In genomic region chr5:127072861-127073846, GRCh38 we compare ENCODE assay signal across 8 cellular contexts. TPM values are rescaled to one million over a fixed set of nuclear protein-coding genes. Genes with fewer than 3 reads are reported as not detected.
DNase-seq lines count a peak whose midpoint lies in the region; ATAC-seq and TF ChIP-seq lines count a peak whose summit lies in the region.

Gene C5orf63 (minus strand): TSS chr5:127073502. CDS start chr5:127058995, 14,507 bp downstream.

- TF ChIP-seq CTCF in PC-3 (conservative IDR thresholded peaks at IDR 0.05; ENCODE audit: low read depth, low read length) (no peak), foreskin fibroblast (IDR thresholded peaks at IDR 0.05; ENCODE audit: low read depth, low read length) (peak; percentile 5), psoas muscle (IDR thresholded peaks at IDR 0.05) (peak; percentile 52), uterus (IDR thresholded peaks at IDR 0.05) (peak in 2 of 4 experiments; percentile 31 to 53)

- H3F3A ChIP-seq in PC-3 (ENCODE audit: low read length, unreplicated experiment): no peaks in the 10 kb centered on the region

- H3K27ac ChIP-seq in PC-3 (ENCODE audit: low read length): no peak within 1 kb of the TSS
- H3K27ac ChIP-seq in psoas muscle: peak within 1 kb of the TSS; percentile 72
- peak within 1 kb of the TSS; percentile 38 to 63 for H3K27ac ChIP-seq in uterus

- 9 to 27% (median 14%) methylated on average over 56 of the region's 56 CpGs for WGBS in psoas muscle, 3 donors

- no peaks in the 10 kb centered on the region for H4K20me1 ChIP-seq in PC-3 (ENCODE audit: low read length)

- H3K9me3 Mint-ChIP-seq in activated T-helper 17 cell treated with anti-CD3 and anti-CD28 coated beads, Interleukin-2, amount 50 U/mL, for 72 hours: no peaks in the 10 kb centered on the region

- H3K9ac ChIP-seq in PC-3 (ENCODE audit: low read length): peak within 1 kb of the TSS; percentile 66

- H3K4me3 ChIP-seq in PC-3 (ENCODE audit: low read length) (peak within 1 kb of the TSS; percentile 73), foreskin fibroblast (ENCODE audit: low read depth in 1 of 2, low read length in 2 of 2) (peak within 1 kb of the TSS; percentile 64 to 67), psoas muscle (peak within 1 kb of the TSS; percentile 76), uterus (peak within 1 kb of the TSS; percentile 43 to 52)

- H3K27ac Mint-ChIP-seq in activated T-helper 17 cell treated with anti-CD3 and anti-CD28 coated beads, Interleukin-2, amount 50 U/mL, for 72 hours: peak within 1 kb of the TSS; percentile 81

- BruUV-seq in PC-3 (replicated peaks; lab: Mats Ljungman, UMichigan): TSS peak; percentile 81

- H2AFZ ChIP-seq in PC-3 (ENCODE audit: low read length): peak within 1 kb of the TSS; percentile 93

- peaks cover 19% of the 10 kb centered on the region for H3K36me3 Mint-ChIP-seq in activated T-helper 17 cell treated with anti-CD3 and anti-CD28 coated beads, Interleukin-2, amount 50 U/mL, for 72 hours (ENCODE audit: low read depth)

- no peaks in the 10 kb centered on the region for H3K9me2 ChIP-seq in PC-3 (replicated peaks; ENCODE audit: low read length)

- H3K4me2 ChIP-seq in PC-3 (ENCODE audit: low read length): peak within 1 kb of the TSS; percentile 70

- no peaks in the 10 kb centered on the region for H3K27me3 ChIP-seq in PC-3 (ENCODE audit: low read length)
- H3K27me3 ChIP-seq in psoas muscle (ENCODE audit: insufficient read depth in 3 of 3, low read length in 2 of 3): no peaks in the 10 kb centered on the region
- no peaks in the 10 kb centered on the region for H3K27me3 ChIP-seq in uterus

- DNase-seq in AG08396 (ENCODE audit: low spot score) (peak; percentile 43), PC-3 (peak; percentile 59), foreskin fibroblast (peak in 1 of 2 donors; percentile 58), psoas muscle (peak; percentile 73 to 84), uterus (peak; percentile 40 to 64)

- POLR2A ChIA-PET in PC-3 (lab: Charles Lee; ENCODE audit: unreplicated experiment): no interaction called here

- H3K4me1 ChIP-seq in PC-3 (ENCODE audit: insufficient read depth, low read length) (no peaks in the 10 kb centered on the region; the same call in 1 of the 2 replicates), psoas muscle (no peaks in the 10 kb centered on the region), uterus (no peaks in the 10 kb centered on the region)

- H3K36me3 ChIP-seq in PC-3 (ENCODE audit: low read depth, low read length) (no peaks in the 10 kb centered on the region), psoas muscle (ENCODE audit: insufficient read depth in 1 of 2, low read depth in 1 of 2) (peaks cover 0 to 13% of the 10 kb centered on the region in 2 donors), uterus (no peaks in the 10 kb centered on the region)

- TF ChIP-seq POLR2A in uterus (IDR thresholded peaks at IDR 0.05): peak in 1 of 2 donors; percentile 14

- CTCF ChIA-PET in PC-3 (lab: Charles Lee): no interaction called here

- H3K27me3 Mint-ChIP-seq in activated T-helper 17 cell treated with anti-CD3 and anti-CD28 coated beads, Interleukin-2, amount 50 U/mL, for 72 hours: no peaks in the 10 kb centered on the region

- H3K4me1 Mint-ChIP-seq in activated T-helper 17 cell treated with anti-CD3 and anti-CD28 coated beads, Interleukin-2, amount 50 U/mL, for 72 hours: peaks cover 6% of the 10 kb centered on the region

- intact Hi-C loops in PC-3 (cut with micrococcal nuclease) (loop anchor here (2.0 kb wide), 1 partner anchor 32 kb away; no protein-coding TSS in a partner anchor), psoas muscle (cut with DNase I) (loop anchor here (2.0 to 5.0 kb wide), 2 partner anchors 41 to 42 kb away; partner anchors contain the start of gene MARCHF3 (in 2 of the 2)), uterus (cut with DNase I; ENCODE audit: low total_unique reads) (no loop called here)

- H3K79me2 ChIP-seq in PC-3 (ENCODE audit: low read length): no peaks in the 10 kb centered on the region

- ATAC-seq in GM19035 (IDR thresholded peaks at IDR 0.05; ENCODE audit: unreplicated experiment) (peak; percentile 99), HG03159 (IDR thresholded peaks at IDR 0.05; ENCODE audit: unreplicated experiment) (peak; percentile 99), PC-3 (peak; percentile 90), psoas muscle (peak; percentile 97 to 99 (median 99))
- ATAC-seq in activated T-helper 17 cell treated with anti-CD3 and anti-CD28 coated beads, Interleukin-2, amount 50 U/mL, for 72 hours (replicated peaks): peak; percentile 97

- no peaks in the 10 kb centered on the region for H3K9me3 ChIP-seq in PC-3 (ENCODE audit: low read length)
- no peaks in the 10 kb centered on the region for H3K9me3 ChIP-seq in psoas muscle
- no peaks in the 10 kb centered on the region for H3K9me3 ChIP-seq in uterus

- peak within 1 kb of the TSS; percentile 80 for H3K4me3 Mint-ChIP-seq in activated T-helper 17 cell treated with anti-CD3 and anti-CD28 coated beads, Interleukin-2, amount 50 U/mL, for 72 hours

RNA-seq across cellular contexts. Expression of gene C5orf63, which starts in this region (rescaled TPM):
- 2.9 and 3.7 TPM in 2 replicates for total RNA-seq in PC-3 (2014; rRNA removed)
- 10 to 100 TPM; 11.0 to 12.3 TPM for total RNA-seq in activated T-helper 17 cell treated with anti-CD3 and anti-CD28 coated beads, Interleukin-2, amount 50 U/mL, for 72 hours
- 1 to 10 TPM; 5.3 to 7.6 (median 7.0) TPM for total RNA-seq in psoas muscle
- 1 to 10 TPM; 2.4 to 6.4 (median 5.8) TPM for polyA plus RNA-seq in psoas muscle
- 1 to 10 TPM in 3 of 4 donors, not detected in 1; 3.6 to 6.0 (median 4.8) TPM for total RNA-seq in uterus
